8 cellular contexts compared by ENCODE assay signal in the genomic region with DNA sequence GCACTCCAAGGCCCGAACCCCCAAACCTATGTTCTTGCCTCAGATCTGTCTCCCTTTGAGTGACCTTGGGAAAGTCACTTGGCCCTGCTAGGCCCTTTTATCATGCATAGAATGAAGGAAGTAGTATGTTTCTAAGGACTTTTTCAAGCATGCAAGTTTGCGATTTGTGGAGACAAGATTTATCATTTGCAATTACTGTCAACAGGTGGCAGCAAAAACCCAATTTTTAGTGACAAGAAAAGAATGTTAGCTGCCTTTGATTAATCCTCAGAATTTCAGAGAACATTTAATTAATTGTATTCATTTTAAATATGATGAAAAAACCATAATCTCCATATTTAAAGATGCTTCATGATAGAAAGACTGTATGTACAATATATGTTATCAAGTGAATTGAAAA. TPM values are rescaled to one million over a fixed set of nuclear protein-coding genes. Genes with fewer than 3 reads are reported as not detected.
DNase-seq lines count a peak whose midpoint lies in the region; ATAC-seq, FAIRE-seq and TF ChIP-seq lines count a peak whose summit lies in the region.

No MANE protein-coding gene starts in this region.

- DNase-seq in A549 (ENCODE audit: low read depth in 1 of 2, low spot score in 1 of 2) (peak; percentile 24 to 61), EL (peak; percentile 64), NCI-H128 (lab: John Stamatoyannopoulos, UW; ENCODE audit: unreplicated experiment) (peak; percentile 18), adrenal gland (peak in 1 of 7 donors; percentile 16), iris pigment epithelial cell (ENCODE audit: low read depth) (peak; percentile 66), mesenteric fat pad (ENCODE audit: low spot score) (no peak), SKM-1 (lab: John Stamatoyannopoulos, UW; ENCODE audit: unreplicated experiment) (no peak)

- FAIRE-seq in A549 (lab: Jason Lieb, UNC), result no peak

- peak; percentile 68 for TF ChIP-seq CTCF in A549 (IDR thresholded peaks at IDR 0.05)
- peak; percentile 39 to 62 (median 50) for TF ChIP-seq CTCF in adrenal gland (IDR thresholded peaks at IDR 0.05)

- no peak overlapping the region for H3K4me2 ChIP-seq in A549

- POLR2A ChIA-PET in A549 (lab: Yijun Ruan, JAX), result interaction anchor here (1.2 to 1.4 kb wide), 2 partner anchors 655 to 894 kb away, joined by 3 to 4 read pairs; a partner anchor contains a TSS

- intact Hi-C loops in adrenal gland (cut with DNase I), result no loop called here

- H3K4me3 ChIP-seq in A549 (no peak overlapping the region), adrenal gland (no peak overlapping the region)

- no peaks in the 10 kb centered on the region for H3K36me3 ChIP-seq in adrenal gland (replicated peaks in 1 of 2)

- peaks cover 39% of the 10 kb centered on the region for H3K4me1 ChIP-seq in A549
- H3K4me1 ChIP-seq in adrenal gland (replicated peaks in 1 of 2), result no peaks in the 10 kb centered on the region

- H3K27ac ChIP-seq in A549 (peak overlapping the region; percentile 60 to 70; a peak in 4 of 6 replicates), adrenal gland (no peak overlapping the region)

- 0% methylated on average over 2 of the region's 2 CpGs for WGBS in A549 (ENCODE audit: missing lambda C conversion rate)
- whole genome bisulfite sequencing in adrenal gland, 4 donors, result 14 to 28% (median 25%) methylated on average over 2 of the region's 2 CpGs

- ATAC-seq in A549 (peak in 1 of 2 experiments; percentile 38; a peak in 1 of 6 replicates), GM18873 (IDR thresholded peaks at IDR 0.05; ENCODE audit: low FRiP score, unreplicated experiment) (no peak)

- H3K9me3 ChIP-seq in A549 (peaks cover 2% of the 10 kb centered on the region; the same call in 1 of the 3 replicates), adrenal gland (replicated peaks in 1 of 3) (no peaks in the 10 kb centered on the region)

- TF ChIP-seq POLR2A in A549 (IDR thresholded peaks at IDR 0.05; ENCODE audit: low read length) (no peak), adrenal gland (IDR thresholded peaks at IDR 0.05) (no peak)

- no peaks in the 10 kb centered on the region for H3K27me3 ChIP-seq in adrenal gland

- TF ChIP-seq EP300 in A549 (IDR thresholded peaks at IDR 0.05), result no peak

- peak; percentile 74 to 80 for TF ChIP-seq RAD21 in A549 (conservative IDR thresholded peaks at IDR 0.05 in 1 of 2, IDR thresholded peaks at IDR 0.05 in 1 of 2)

- CTCF ChIA-PET in A549 (lab: Yijun Ruan, JAX), result interaction anchor here (0.6 to 5.0 kb wide), 22 partner anchors 8 to 908 kb away, joined by 3 to 42 read pairs (median 4); a partner anchor contains a TSS

TF ChIP-seq in A549, 52 proteins besides CTCF, POLR2A, EP300 and RAD21:
- TF ChIP-seq PHF8 (IDR thresholded peaks at IDR 0.05; ENCODE audit: borderline replicate concordance, low read depth) (no peak), SMC3 (IDR thresholded peaks at IDR 0.05) (peak; percentile 63)

RNA-seq across cellular contexts. Expression of a gene that starts 28.3 kb away (rescaled TPM):
- polyA plus RNA-seq in A549 (2011; rRNA removed) (18.9 and 29.1 TPM in 2 replicates), A549 (2017; fragmentation: RNase III; extraction: RNeasy Plus Mini Kit Qiagen cat#74134 plus additional on column Dnase treatment) (29.7 to 30.4 TPM (median 29.8 TPM) in 3 replicates), adrenal gland (10 to 100 TPM; 11.7 to 37.1 (median 14.2) TPM)
- 21.3 and 22.8 TPM in 2 replicates for polyA plus RNA-seq in A549 (2012; cell fraction: cytosol; rRNA removed)
- polyA plus RNA-seq in A549 (2012; cell fraction: nucleus; rRNA removed), result 25.9 and 26.0 TPM in 2 replicates
- polyA minus RNA-seq in A549 (2011; rRNA and poly(A)+ RNA removed), result 30.7 and 35.2 TPM in 2 replicates
- total RNA-seq in adrenal gland (10 to 100 TPM; 16.0 to 34.6 (median 21.9) TPM), mesenteric fat pad (35.8 TPM)

Comparison
In these comparisons a context has a peak if more than half of its experiments do, and no peak if none do; other contexts are left out.
1. DNase-seq: peak in A549 (2 of 2), EL (single experiment), NCI-H128 (single experiment) and iris pigment epithelial cell (single experiment); none in mesenteric fat pad (single experiment) and SKM-1 (single experiment).
2. H3K27ac ChIP-seq: peak in A549 (2 of 2); none in adrenal gland (0 of 5).